25 cellular contexts compared by ENCODE assay signal in genomic region chrX:71556026-71556425, GRCh38. TPM values are rescaled to one million over a fixed set of nuclear protein-coding genes. Genes with fewer than 3 reads are reported as not detected.
DNase-seq lines count a peak whose midpoint lies in the region; ATAC-seq, FAIRE-seq and TF ChIP-seq lines count a peak whose summit lies in the region.
"Had no signal": no experiment of that assay in that cellular context is flagged by ENCODE, and none has a peak within 500 bp of the region (broad histone marks: within the 10 kb centered on the region; RNA-seq: fewer than 3 reads in every experiment).

No MANE protein-coding gene starts in this region.

- DNase-seq in natural killer cell (no peak), kidney (no peak), medulla oblongata (ENCODE audit: extremely low spot score) (no peak), aorta (no peak)
- no peak for DNase-seq in natural killer cell treated with Interleukin-12 subunit alpha and Interleukin-12 subunit beta and Interleukin-15 and Interleukin-18, amount 100 ng/mL, for 72 hours (ENCODE audit: low spot score)
- no peak for DNase-seq in activated CD8-positive, alpha-beta T cell treated with anti-CD3 and anti-CD28 coated beads, Interleukin-2, amount 10 ng/mL, durations not matched to agents 7 days and 5 days
- DNase-seq in stimulated activated naive CD8-positive, alpha-beta T cell treated with anti-CD3 and anti-CD28 coated beads, Interleukin-15, amount 100 ng/mL, for 72 hours: no peak
- DNase-seq in effector CD4-positive, alpha-beta T cell: no peak
- DNase-seq: activated CD4-positive, alpha-beta T cell treated with anti-CD3 and anti-CD28 coated beads for 48 hours; activated gamma-delta T cell treated with Interleukin-2 at 50 U/mL for 16 hours; CD4-positive, CD25-positive, alpha-beta regulatory T cell; central memory CD4-positive, alpha-beta T cell; head of caudate nucleus; NCI-H1105; NCI-H2029 treated with DMSO at 0.1 percent for 48 hours; NCI-H226; NCI-H748 treated with DMSO at 0.1 percent for 48 hours; pancreas; right cardiac atrium had no signal

- CTCF ChIA-PET in activated CD8-positive, alpha-beta T cell treated with anti-CD3 and anti-CD28 coated beads, Interleukin-2, amount 10 ng/mL, durations not matched to agents 7 days and 5 days (lab: Charles Lee): interaction anchor here (1.5 kb wide), 1 partner anchor 8 kb away, joined by 7 read pairs; no protein-coding TSS in a partner anchor

- H3K36me3 Mint-ChIP-seq in natural killer cell: no peaks in the 10 kb centered on the region
- H3K36me3 Mint-ChIP-seq in natural killer cell treated with Interleukin-12 subunit alpha and Interleukin-12 subunit beta and Interleukin-15 and Interleukin-18, amount 100 ng/mL, for 72 hours: peaks cover 20% of the 10 kb centered on the region
- H3K36me3 Mint-ChIP-seq in activated CD8-positive, alpha-beta T cell treated with anti-CD3 and anti-CD28 coated beads, Interleukin-2, amount 10 ng/mL, durations not matched to agents 7 days and 5 days (ENCODE audit: low read depth): peaks cover 48% of the 10 kb centered on the region

- H3K9me3 Mint-ChIP-seq in natural killer cell: no peaks in the 10 kb centered on the region
- H3K9me3 Mint-ChIP-seq in natural killer cell treated with Interleukin-12 subunit alpha and Interleukin-12 subunit beta and Interleukin-15 and Interleukin-18, amount 100 ng/mL, for 72 hours: no peaks in the 10 kb centered on the region
- H3K9me3 Mint-ChIP-seq in activated CD8-positive, alpha-beta T cell treated with anti-CD3 and anti-CD28 coated beads, Interleukin-2, amount 10 ng/mL, durations not matched to agents 7 days and 5 days (ENCODE audit: insufficient read depth): no peaks in the 10 kb centered on the region
- H3K9me3 Mint-ChIP-seq in stimulated activated naive CD8-positive, alpha-beta T cell treated with anti-CD3 and anti-CD28 coated beads, Interleukin-15, amount 100 ng/mL, for 72 hours: no peaks in the 10 kb centered on the region
- H3K9me3 Mint-ChIP-seq: T-helper 1 cell treated with Interleukin-12 subunit alpha and Interleukin-12 subunit beta and Interleukin-4 antibody, amounts not matched to agents 30 μg/mL and 1 μg/mL, for 36 hours had no signal

- H3K9ac ChIP-seq in kidney (ENCODE audit: low read length in 2 of 2): no peak overlapping the region

- intact Hi-C loops in natural killer cell (cut with micrococcal nuclease): no loop called here
- intact Hi-C loops in kidney (cut with DNase I): no loop called here
- intact Hi-C loops in aorta (cut with DNase I): no loop called here

- ATAC-seq in natural killer cell: no peak
- ATAC-seq in natural killer cell treated with Interleukin-12 subunit alpha and Interleukin-12 subunit beta and Interleukin-15 and Interleukin-18, amount 100 ng/mL, for 72 hours: no peak
- no peak for ATAC-seq in activated CD8-positive, alpha-beta T cell treated with anti-CD3 and anti-CD28 coated beads, Interleukin-2, amount 10 ng/mL, durations not matched to agents 7 days and 5 days
- no peak for ATAC-seq in stimulated activated naive CD8-positive, alpha-beta T cell treated with anti-CD3 and anti-CD28 coated beads, Interleukin-15, amount 100 ng/mL, for 72 hours
- ATAC-seq in aorta (ENCODE audit: low FRiP score): no peak
- ATAC-seq: left lobe of liver, pancreas, right cardiac atrium had no signal

- 80 to 84% methylated on average over 3 of the region's 3 CpGs for WGBS in aorta, 2 donors

- H3K27me3 ChIP-seq in aorta (ENCODE audit: control insufficient read depth in 1 of 2, insufficient read depth in 2 of 2, low read length in 1 of 2): no peaks in the 10 kb centered on the region
- H3K27me3 ChIP-seq: pancreas, tibial nerve had no signal

- peak overlapping the region; percentile 1 for H3K27ac Mint-ChIP-seq in natural killer cell
- H3K27ac Mint-ChIP-seq in natural killer cell treated with Interleukin-12 subunit alpha and Interleukin-12 subunit beta and Interleukin-15 and Interleukin-18, amount 100 ng/mL, for 72 hours: no peak overlapping the region
- peak overlapping the region; percentile 53 for H3K27ac Mint-ChIP-seq in activated CD8-positive, alpha-beta T cell treated with anti-CD3 and anti-CD28 coated beads, Interleukin-2, amount 10 ng/mL, durations not matched to agents 7 days and 5 days
- peak overlapping the region; percentile 17 to 46 for H3K27ac Mint-ChIP-seq in stimulated activated naive CD8-positive, alpha-beta T cell treated with anti-CD3 and anti-CD28 coated beads, Interleukin-15, amount 100 ng/mL, for 72 hours
- H3K27ac Mint-ChIP-seq: mesothelial cell of epicardium had no signal

- H3K4me3 ChIP-seq in kidney (ENCODE audit: low read length in 2 of 2) (no peak overlapping the region), aorta (ENCODE audit: low read length in 2 of 2) (no peak overlapping the region)
- H3K4me3 ChIP-seq: pancreas, SK-N-MC, tibial nerve had no signal

- POLR2A ChIA-PET in activated CD8-positive, alpha-beta T cell treated with anti-CD3 and anti-CD28 coated beads, Interleukin-2, amount 10 ng/mL, durations not matched to agents 7 days and 5 days (lab: Charles Lee): no interaction called here

- H3K27me3 Mint-ChIP-seq in natural killer cell (ENCODE audit: low read depth in 2 of 2): no peaks in the 10 kb centered on the region
- peaks cover 0 to 5% of the 10 kb centered on the region in 2 donors for H3K27me3 Mint-ChIP-seq in natural killer cell treated with Interleukin-12 subunit alpha and Interleukin-12 subunit beta and Interleukin-15 and Interleukin-18, amount 100 ng/mL, for 72 hours
- no peaks in the 10 kb centered on the region for H3K27me3 Mint-ChIP-seq in activated CD8-positive, alpha-beta T cell treated with anti-CD3 and anti-CD28 coated beads, Interleukin-2, amount 10 ng/mL, durations not matched to agents 7 days and 5 days (ENCODE audit: low read depth)
- H3K27me3 Mint-ChIP-seq in stimulated activated naive CD8-positive, alpha-beta T cell treated with anti-CD3 and anti-CD28 coated beads, Interleukin-15, amount 100 ng/mL, for 72 hours: no peaks in the 10 kb centered on the region
- H3K27me3 Mint-ChIP-seq: CD4-positive, CD25-positive, alpha-beta regulatory T cell had no signal

- peak; percentile 87 for FAIRE-seq in kidney (lab: Jason Lieb, UNC)
- FAIRE-seq: pancreas had no signal

- H3K36me3 ChIP-seq in kidney (ENCODE audit: control insufficient read depth in 1 of 2, insufficient read depth in 2 of 2, low read length in 2 of 2) (peaks cover 2 to 21% of the 10 kb centered on the region in 2 donors), aorta (ENCODE audit: control insufficient read depth in 1 of 2, insufficient read depth in 2 of 2, low read length in 1 of 2) (peaks cover 0 to 6% of the 10 kb centered on the region in 2 donors)

- H3K4me3 Mint-ChIP-seq in natural killer cell: no peak overlapping the region
- no peak overlapping the region for H3K4me3 Mint-ChIP-seq in natural killer cell treated with Interleukin-12 subunit alpha and Interleukin-12 subunit beta and Interleukin-15 and Interleukin-18, amount 100 ng/mL, for 72 hours
- H3K4me3 Mint-ChIP-seq in activated CD8-positive, alpha-beta T cell treated with anti-CD3 and anti-CD28 coated beads, Interleukin-2, amount 10 ng/mL, durations not matched to agents 7 days and 5 days: no peak overlapping the region
- H3K4me3 Mint-ChIP-seq in stimulated activated naive CD8-positive, alpha-beta T cell treated with anti-CD3 and anti-CD28 coated beads, Interleukin-15, amount 100 ng/mL, for 72 hours: no peak overlapping the region
- H3K4me3 Mint-ChIP-seq: CD4-positive, CD25-positive, alpha-beta regulatory T cell; mesothelial cell of epicardium; T-helper 1 cell treated with Interleukin-12 subunit alpha and Interleukin-12 subunit beta and Interleukin-4 antibody, amounts not matched to agents 30 μg/mL and 1 μg/mL, for 36 hours had no signal

- H3K4me1 ChIP-seq in kidney (ENCODE audit: control insufficient read depth in 1 of 2, insufficient read depth in 1 of 2, low read depth in 1 of 2, low read length in 2 of 2) (peaks cover 0 to 5% of the 10 kb centered on the region in 2 donors), aorta (ENCODE audit: control insufficient read depth in 1 of 2, insufficient read depth in 2 of 2, low read length in 2 of 2) (no peaks in the 10 kb centered on the region)
- H3K4me1 ChIP-seq: pancreas, tibial nerve had no signal

- no peaks in the 10 kb centered on the region for H3K4me1 Mint-ChIP-seq in natural killer cell
- peaks cover 0 to 8% of the 10 kb centered on the region in 2 donors for H3K4me1 Mint-ChIP-seq in natural killer cell treated with Interleukin-12 subunit alpha and Interleukin-12 subunit beta and Interleukin-15 and Interleukin-18, amount 100 ng/mL, for 72 hours (ENCODE audit: low read depth in 2 of 2)
- peaks cover 2% of the 10 kb centered on the region for H3K4me1 Mint-ChIP-seq in activated CD8-positive, alpha-beta T cell treated with anti-CD3 and anti-CD28 coated beads, Interleukin-2, amount 10 ng/mL, durations not matched to agents 7 days and 5 days (ENCODE audit: low read depth)
- H3K4me1 Mint-ChIP-seq in stimulated activated naive CD8-positive, alpha-beta T cell treated with anti-CD3 and anti-CD28 coated beads, Interleukin-15, amount 100 ng/mL, for 72 hours: peaks cover 20% of the 10 kb centered on the region
- H3K4me1 Mint-ChIP-seq: mesothelial cell of epicardium had no signal

- TF ChIP-seq CTCF in natural killer cell (IDR thresholded peaks at IDR 0.05) (no peak), kidney (IDR thresholded peaks at IDR 0.05; ENCODE audit: borderline replicate concordance, extremely low read depth, insufficient read depth) (no peak)

- H3K9me3 ChIP-seq in kidney (ENCODE audit: control insufficient read depth in 1 of 2, low read length in 2 of 2) (no peaks in the 10 kb centered on the region), aorta (ENCODE audit: control insufficient read depth, low read length) (no peaks in the 10 kb centered on the region)
- H3K9me3 ChIP-seq: pancreas, tibial nerve had no signal

- no peak overlapping the region for H3K27ac ChIP-seq in kidney (ENCODE audit: low read depth in 2 of 2, low read length in 2 of 2)
- H3K27ac ChIP-seq in aorta (ENCODE audit: low read depth in 1 of 2, low read length in 2 of 2): no peak overlapping the region
- H3K27ac ChIP-seq: pancreas, RWPE1, SK-N-MC, tibial nerve had no signal

RNA-seq across cellular contexts. Expression of gene GCNA, which starts 22.2 kb away (rescaled TPM):
- 1 to 10 TPM; 3.6 to 4.5 (median 3.7) TPM for total RNA-seq in natural killer cell
- 1 to 10 TPM; 5.5 to 6.1 TPM for total RNA-seq in natural killer cell treated with Interleukin-12 subunit alpha and Interleukin-12 subunit beta and Interleukin-15 and Interleukin-18, amount 100 ng/mL, for 72 hours
- 1 to 10 TPM; 6.5 to 6.6 TPM for total RNA-seq in activated CD8-positive, alpha-beta T cell treated with anti-CD3 and anti-CD28 coated beads, Interleukin-2, amount 10 ng/mL, durations not matched to agents 7 days and 5 days
- 2.7 TPM for total RNA-seq in kidney
- polyA plus RNA-seq in kidney (ENCODE audit: insufficient read depth, low read depth, low replicate concordance): 1.6 TPM
- total RNA-seq in aorta: 1 to 10 TPM; 1.9 to 4.8 TPM
- 1 to 10 TPM in 1 of 2 donors, under 1 TPM in 1; 0.38 to 5.4 TPM for polyA plus RNA-seq in aorta

RNA-seq across cellular contexts. Expression of gene OGT, which starts 23.1 kb away (rescaled TPM):
- total RNA-seq in natural killer cell (100 to 1,000 TPM; 489 to 721 (median 542) TPM), kidney (147 TPM), aorta (100 to 1,000 TPM; 188 to 272 TPM)
- 100 to 1,000 TPM; 309 to 356 TPM for total RNA-seq in natural killer cell treated with Interleukin-12 subunit alpha and Interleukin-12 subunit beta and Interleukin-15 and Interleukin-18, amount 100 ng/mL, for 72 hours
- 100 to 1,000 TPM; 252 to 264 TPM for total RNA-seq in activated CD8-positive, alpha-beta T cell treated with anti-CD3 and anti-CD28 coated beads, Interleukin-2, amount 10 ng/mL, durations not matched to agents 7 days and 5 days
- polyA plus RNA-seq in kidney (ENCODE audit: insufficient read depth, low read depth, low replicate concordance) (32.2 TPM), aorta (100 to 1,000 TPM in 1 of 2 donors, 10 to 100 TPM in 1; 10.1 to 107 TPM)

Comparison
In these comparisons a context has a peak if more than half of its experiments do, and no peak if none do; other contexts are left out.
1. H3K27ac Mint-ChIP-seq: peak in natural killer cell (2 of 2), activated CD8-positive, alpha-beta T cell treated with anti-CD3 and anti-CD28 coated beads, Interleukin-2, amount 10 ng/mL, durations not matched to agents 7 days and 5 days (single experiment) and stimulated activated naive CD8-positive, alpha-beta T cell treated with anti-CD3 and anti-CD28 coated beads, Interleukin-15, amount 100 ng/mL, for 72 hours (2 of 2); none in natural killer cell treated with Interleukin-12 subunit alpha and Interleukin-12 subunit beta and Interleukin-15 and Interleukin-18, amount 100 ng/mL, for 72 hours (0 of 2).